Comparison of ENCODE assay signal across 19 cellular contexts in the genomic region with DNA sequence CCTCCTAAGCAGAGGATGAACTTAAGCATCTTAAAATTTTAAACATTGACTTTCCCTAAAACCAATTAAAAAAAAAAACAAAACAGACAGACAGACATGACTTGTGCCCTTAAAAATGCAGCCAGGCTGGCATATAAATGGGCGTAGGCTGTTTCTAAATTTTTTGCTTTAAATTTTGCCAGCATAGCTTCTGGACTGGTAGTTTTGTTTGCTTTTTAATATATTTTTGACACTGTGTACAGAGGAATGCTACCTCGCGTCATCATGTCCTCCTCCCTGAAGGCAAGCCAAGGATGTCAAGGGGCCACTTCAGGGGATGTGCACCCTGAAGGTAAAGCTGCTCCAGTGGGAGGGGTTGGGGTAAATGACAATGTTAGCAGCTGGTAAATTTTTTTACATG.
A peak's percentile ranks its signal among the peaks of the same experiment; 100 is the strongest.
DNase-seq lines count a peak whose midpoint lies in the region; ATAC-seq, FAIRE-seq and TF ChIP-seq lines count a peak whose summit lies in the region.
"Had no signal": no experiment of that assay in that cellular context is flagged by ENCODE, and none has a peak within 500 bp of the region (broad histone marks: within the 10 kb centered on the region; RNA-seq: fewer than 3 reads in every experiment).

No MANE protein-coding gene starts in this region.

- H3K79me2 ChIP-seq in GM23338 (replicated peaks; ENCODE audit: insufficient read depth) = peaks cover 98% of the 10 kb centered on the region
- peaks cover 18% of the 10 kb centered on the region for H3K79me2 ChIP-seq in PC-3 (ENCODE audit: low read length)

- no peaks in the 10 kb centered on the region for H3K36me3 ChIP-seq in GM23338 (ENCODE audit: insufficient read depth)
- H3K36me3 ChIP-seq in PC-3 (ENCODE audit: low read depth, low read length) = no peaks in the 10 kb centered on the region
- H3K36me3 ChIP-seq in spleen = no peaks in the 10 kb centered on the region

- H3K4me3 ChIP-seq in GM23338 (no peak overlapping the region), PC-3 (ENCODE audit: low read length) (peak overlapping the region; percentile 55), choroid plexus epithelial cell (ENCODE audit: low read depth, low read length) (no peak overlapping the region), spleen (no peak overlapping the region)

- H3K4me2 ChIP-seq in GM23338 (0 out of 2 replicates have a peak overlapping the region, but pooled peaks have one; percentile 61), PC-3 (ENCODE audit: low read length) (peak overlapping the region; percentile 85)

- H3K36me3 Mint-ChIP-seq in GM23338 (ENCODE audit: low read depth) = no peaks in the 10 kb centered on the region

- H3K4me1 Mint-ChIP-seq in GM23338 = peaks cover 48% of the 10 kb centered on the region

- H2AFZ ChIP-seq in GM23338 (no peak overlapping the region), PC-3 (ENCODE audit: low read length) (0 out of 2 replicates have a peak overlapping the region, but pooled peaks have one; percentile 39)

- H3K27me3 ChIP-seq in GM23338 (ENCODE audit: insufficient read depth) = no peaks in the 10 kb centered on the region
- H3K27me3 ChIP-seq in PC-3 (ENCODE audit: low read length) = no peaks in the 10 kb centered on the region
- H3K27me3 ChIP-seq in spleen (replicated peaks in 1 of 7) = no peaks in the 10 kb centered on the region

- in situ Hi-C loops in KBM-7 (cut with MboI; ENCODE audit: low pct_unique_long_range_greater_than_20kb, low sequenced_read_pairs) = no loop called here

- no peak for DNase-seq in GM23338 (ENCODE audit: low spot score)
- DNase-seq in PC-3 = peak; percentile 84
- peak; percentile 28 for DNase-seq in choroid plexus epithelial cell (ENCODE audit: low read depth)
- DNase-seq in spleen = no peak
- no peak for DNase-seq in GM12891 (ENCODE audit: insufficient read length, low spot score)
- no peak for DNase-seq in KBM-7
- DNase-seq in cerebellum (ENCODE audit: low spot score) = no peak
- DNase-seq: activated CD4-positive, alpha-beta T cell treated with anti-CD3 and anti-CD28 coated beads for 48 hours; CD4-positive, alpha-beta T cell; effector CD4-positive, alpha-beta T cell; kidney; midbrain; NCI-H1105 treated with DMSO at 0.1 percent for 48 hours; NCI-H2171 treated with DMSO at 0.1 percent for 48 hours; nucleus accumbens; SHP77; stimulated activated CD4-positive, alpha-beta T cell treated with anti-CD3 and anti-CD28 coated beads, Interleukin-4, amount 100 ng/mL, for 4 hours; T1000 had no signal

- WGBS in spleen, 5 donors = 83 to 93% (median 86%) methylated on average over 3 of the region's 3 CpGs

- H3K27ac ChIP-seq in GM23338 (ENCODE audit: low read depth) (no peak overlapping the region), PC-3 (ENCODE audit: low read length) (peak overlapping the region; percentile 94), spleen (peak overlapping the region in 6 of 8 donors; percentile 40 to 86 (median 83))

- no TSS peak for BruUV-seq in PC-3 (replicated peaks; lab: Mats Ljungman, UMichigan)

- H3K27me3 Mint-ChIP-seq in GM23338 (ENCODE audit: insufficient read depth, low read depth, poor library complexity) = no peaks in the 10 kb centered on the region
- H3K27me3 Mint-ChIP-seq: CD4-positive, alpha-beta T cell had no signal

- no peak for TF ChIP-seq POLR2A in spleen (IDR thresholded peaks at IDR 0.05)
- TF ChIP-seq POLR2A in GM12891 (IDR thresholded peaks at IDR 0.05; ENCODE audit: low read depth, low read length) = no peak

- CTCF ChIA-PET in PC-3 (lab: Charles Lee) = interaction anchor here (0.7 to 1.6 kb wide), 4 partner anchors 17 to 186 kb away, joined by 3 to 8 read pairs (median 5); no protein-coding TSS in a partner anchor

- no peak for TF ChIP-seq CTCF in GM23338 (conservative IDR thresholded peaks at IDR 0.05; ENCODE audit: low read depth in 2 of 2)
- no peak for TF ChIP-seq CTCF in PC-3 (conservative IDR thresholded peaks at IDR 0.05; ENCODE audit: low read depth, low read length)
- TF ChIP-seq CTCF in choroid plexus epithelial cell (conservative IDR thresholded peaks at IDR 0.05; ENCODE audit: low read depth, low read length) = no peak
- TF ChIP-seq CTCF in spleen (IDR thresholded peaks at IDR 0.05 in 8 of 11, conservative IDR thresholded peaks at IDR 0.05 in 3 of 11) = no peak

- ATAC-seq in GM23338 (no peak), PC-3 (peak; percentile 70)

- intact Hi-C loops in PC-3 (cut with micrococcal nuclease) = loop anchor here (1.0 to 2.0 kb wide), 2 partner anchors 16 to 25 kb away; no protein-coding TSS in a partner anchor
- intact Hi-C loops in spleen (cut with DNase I; ENCODE audit: low total_unique reads) = no loop called here

- H3F3A ChIP-seq in GM23338 (replicated peaks; ENCODE audit: low read depth) (0 out of 2 replicates have a peak, but pooled peaks cover under 1% of the 10 kb centered on the region), PC-3 (ENCODE audit: low read length, unreplicated experiment) (peaks cover 9% of the 10 kb centered on the region)

- H3K4me1 ChIP-seq in GM23338 (ENCODE audit: insufficient read depth) = peaks cover 49% of the 10 kb centered on the region
- peaks cover 50% of the 10 kb centered on the region for H3K4me1 ChIP-seq in PC-3 (ENCODE audit: insufficient read depth, low read length)
- peaks cover 0 to 67% (median 24%) of the 10 kb centered on the region in 6 donors for H3K4me1 ChIP-seq in spleen

- FAIRE-seq in GM12891 (lab: Jason Lieb, UNC) = no peak
- FAIRE-seq: GM19239, kidney had no signal

- H3K9me3 Mint-ChIP-seq in GM23338 = no peaks in the 10 kb centered on the region
- H3K9me3 Mint-ChIP-seq: CD4-positive, alpha-beta T cell had no signal

- H4K20me1 ChIP-seq in GM23338 (replicated peaks; ENCODE audit: insufficient read depth) (peaks cover 56% of the 10 kb centered on the region), PC-3 (ENCODE audit: low read length) (no peaks in the 10 kb centered on the region)

- H3K9ac ChIP-seq in PC-3 (ENCODE audit: low read length) = peak overlapping the region; percentile 77

- no peak overlapping the region for H3K4me3 Mint-ChIP-seq in GM23338

- no peaks in the 10 kb centered on the region for H3K9me2 ChIP-seq in GM23338 (ENCODE audit: insufficient read depth)
- H3K9me2 ChIP-seq in PC-3 (replicated peaks; ENCODE audit: low read length) = no peaks in the 10 kb centered on the region

- POLR2A ChIA-PET in PC-3 (lab: Charles Lee; ENCODE audit: unreplicated experiment) = interaction anchor here (0.7 kb wide), 1 partner anchor 341 kb away, joined by 4 read pairs; no protein-coding TSS in a partner anchor

- H3K9me3 ChIP-seq in PC-3 (ENCODE audit: low read length) (no peaks in the 10 kb centered on the region), spleen (no peaks in the 10 kb centered on the region)

- H3K27ac Mint-ChIP-seq in GM23338 = no peak overlapping the region
- H3K27ac Mint-ChIP-seq: CD4-positive, alpha-beta T cell had no signal

TF ChIP-seq in GM23338, 12 proteins besides CTCF, POLR2A, EP300 and RAD21:
- TF ChIP-seq EZH2 (IDR thresholded peaks at IDR 0.05; ENCODE audit: low read depth, unreplicated experiment) (no peak), POLR2AphosphoS5 (IDR thresholded peaks at IDR 0.05; ENCODE audit: low read depth) (no peak)

TF ChIP-seq in GM12891, 5 proteins besides CTCF, POLR2A, EP300 and RAD21:
- TF ChIP-seq POLR2AphosphoS5 (IDR thresholded peaks at IDR 0.05; ENCODE audit: low read depth, low read length) = no peak

Comparison
In these comparisons a context has a peak if more than half of its experiments do, and no peak if none do; other contexts are left out.
1. DNase-seq: peak in PC-3 (single experiment) and choroid plexus epithelial cell (single experiment); none in GM23338 (single experiment), spleen (single experiment), GM12891 (single experiment), KBM-7 (single experiment) and cerebellum (single experiment).